ENCODE assay signal across 12 cellular contexts in the genomic region with DNA sequence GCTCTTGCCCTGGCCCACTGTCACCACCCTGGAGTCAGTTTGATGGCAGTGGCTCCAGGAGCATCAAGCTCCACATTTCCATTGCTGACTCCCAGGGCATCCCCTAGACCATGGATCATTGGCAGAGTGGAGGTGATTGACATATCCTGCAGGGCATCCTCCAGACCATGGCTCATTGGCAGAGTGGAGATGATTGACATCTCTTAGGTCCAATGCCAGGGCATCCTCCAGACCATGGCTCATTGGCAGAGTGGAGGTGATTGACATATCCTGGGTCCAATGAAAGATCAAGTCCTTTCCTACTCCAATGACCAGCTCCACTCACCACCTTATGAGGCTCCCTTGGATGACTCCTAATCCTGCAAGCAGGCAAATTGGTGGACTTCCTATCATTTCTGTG.
DNase-seq lines count a peak whose midpoint lies in the region; ATAC-seq, FAIRE-seq and TF ChIP-seq lines count a peak whose summit lies in the region.
"Had no signal": no experiment of that assay in that cellular context is flagged by ENCODE, and none has a peak within 500 bp of the region (broad histone marks: within the 10 kb centered on the region; RNA-seq: fewer than 3 reads in every experiment).

No MANE protein-coding gene starts in this region.

- H3K9me3 ChIP-seq in GM12878 (replicated peaks; ENCODE audit: control insufficient read depth, insufficient read depth, low read length) = no peaks in the 10 kb centered on the region
- H3K9me3 ChIP-seq in prostate gland = no peaks in the 10 kb centered on the region

- no peak overlapping the region for H3K27ac ChIP-seq in GM12878 (ENCODE audit: control insufficient read depth, insufficient read depth)
- no peak overlapping the region for H3K27ac ChIP-seq in prostate gland
- H3K27ac ChIP-seq: 22Rv1 had no signal

- TF ChIP-seq CTCF in GM12878 (IDR thresholded peaks at IDR 0.05 in 2 of 3, conservative IDR thresholded peaks at IDR 0.05 in 1 of 3; ENCODE audit: control insufficient read depth in 2 of 3, extremely low read depth in 1 of 3, insufficient read depth in 1 of 3, low read depth in 3 of 3, low read length in 3 of 3) (no peak), prostate gland (IDR thresholded peaks at IDR 0.05) (no peak)

- peak; percentile 27; the same call in 1 of the 3 replicates for ATAC-seq in GM12878
- ATAC-seq in GM19023 (IDR thresholded peaks at IDR 0.05; ENCODE audit: unreplicated experiment) = no peak

- intact Hi-C loops in GM12878 (cut with micrococcal nuclease; ENCODE audit: unreplicated experiment) (no loop called here), prostate gland (cut with DNase I) (no loop called here)

- no peaks in the 10 kb centered on the region for H3K79me2 ChIP-seq in GM12878 (ENCODE audit: control insufficient read depth, insufficient read depth, low read length)

- H3K27me3 ChIP-seq in GM12878 (replicated peaks in 1 of 2; ENCODE audit: control insufficient read depth in 2 of 2, insufficient read depth in 2 of 2, low read length in 1 of 2) = peaks cover 0 to 10% of the 10 kb centered on the region in 2 experiments; a peak in 3 of 4 replicates
- no peaks in the 10 kb centered on the region for H3K27me3 ChIP-seq in prostate gland (replicated peaks; ENCODE audit: insufficient read depth)

- H2AFZ ChIP-seq in GM12878 (ENCODE audit: control insufficient read depth, low read depth, low read length) = no peak overlapping the region

- POLR2A ChIA-PET in GM12878 (lab: Charles Lee) = no interaction called here

- peak; percentile 17 for DNase-seq in DMS 273 (lab: John Stamatoyannopoulos, UW; ENCODE audit: unreplicated experiment)
- DNase-seq in DMS 273 treated with DMSO at 0.1 percent for 48 hours (lab: John Stamatoyannopoulos, UW) = no peak
- peak; percentile 54 for DNase-seq in LHCN-M2 (ENCODE audit: low read depth)
- peak; percentile 12 for DNase-seq in GM12878 (ENCODE audit: low read depth, low spot score)
- peak; percentile 81 for DNase-seq in iris pigment epithelial cell (ENCODE audit: low read depth)
- no peak for DNase-seq in retina
- DNase-seq in prostate gland (ENCODE audit: low spot score) = no peak
- DNase-seq: amygdala, NCI-H1417 treated with DMSO at 0.1 percent for 48 hours, RPMI8226 had no signal

- no peak overlapping the region for H3K4me2 ChIP-seq in GM12878 (ENCODE audit: control insufficient read depth, insufficient read depth)

- in situ Hi-C loops in GM12878 (cut with MboI) = no loop called here

- no peaks in the 10 kb centered on the region; the same call in 1 of the 2 replicates for H4K20me1 ChIP-seq in GM12878 (ENCODE audit: control insufficient read depth, insufficient read depth)

- H3K36me3 ChIP-seq in GM12878 (ENCODE audit: control insufficient read depth in 2 of 2, insufficient read depth in 2 of 2, low read length in 1 of 2) (no peaks in the 10 kb centered on the region), prostate gland (no peaks in the 10 kb centered on the region)

- TF ChIP-seq EP300 in GM12878 (IDR thresholded peaks at IDR 0.05; ENCODE audit: borderline replicate concordance in 1 of 2, control insufficient read depth in 1 of 2, low read depth in 2 of 2, low read length in 2 of 2) = no peak

- FAIRE-seq in GM12878 (lab: Jason Lieb, UNC) = no peak

- SMC1A ChIA-PET in GM12878 (lab: Charles Lee; ENCODE audit: uncharacterized antibody, unreplicated experiment) = interaction anchor here (0.9 kb wide), 1 partner anchor 12 kb away, joined by 3 read pairs; no protein-coding TSS in a partner anchor

- BruUV-seq in GM12878 (replicated peaks; lab: Mats Ljungman, UMichigan) = no TSS peak

- TF ChIP-seq RAD21 in GM12878 (IDR thresholded peaks at IDR 0.05; ENCODE audit: insufficient read depth, low read depth, low read length) = no peak

- H3K4me3 ChIP-seq in GM12878 (no peak overlapping the region), prostate gland (no peak overlapping the region)

- TF ChIP-seq POLR2A in GM12878 (IDR thresholded peaks at IDR 0.05; ENCODE audit: low read depth, low read length) = no peak
- TF ChIP-seq POLR2A in prostate gland (IDR thresholded peaks at IDR 0.05) = no peak

- no peaks in the 10 kb centered on the region for H3K4me1 ChIP-seq in GM12878 (ENCODE audit: control insufficient read depth, insufficient read depth, low read length)
- H3K4me1 ChIP-seq in prostate gland (replicated peaks) = no peaks in the 10 kb centered on the region

- RAD21 ChIA-PET in GM12878 (lab: Charles Lee; ENCODE audit: unreplicated experiment) = no interaction called here

- CTCF ChIA-PET in GM12878 (lab: Yijun Ruan, JAX) = no interaction called here

- H3K9ac ChIP-seq in GM12878 (ENCODE audit: control insufficient read depth, insufficient read depth, low read length) = no peak overlapping the region

TF ChIP-seq in GM12878, 131 proteins besides CTCF, POLR2A, EP300 and RAD21:
- TF ChIP-seq, protein P1, sequence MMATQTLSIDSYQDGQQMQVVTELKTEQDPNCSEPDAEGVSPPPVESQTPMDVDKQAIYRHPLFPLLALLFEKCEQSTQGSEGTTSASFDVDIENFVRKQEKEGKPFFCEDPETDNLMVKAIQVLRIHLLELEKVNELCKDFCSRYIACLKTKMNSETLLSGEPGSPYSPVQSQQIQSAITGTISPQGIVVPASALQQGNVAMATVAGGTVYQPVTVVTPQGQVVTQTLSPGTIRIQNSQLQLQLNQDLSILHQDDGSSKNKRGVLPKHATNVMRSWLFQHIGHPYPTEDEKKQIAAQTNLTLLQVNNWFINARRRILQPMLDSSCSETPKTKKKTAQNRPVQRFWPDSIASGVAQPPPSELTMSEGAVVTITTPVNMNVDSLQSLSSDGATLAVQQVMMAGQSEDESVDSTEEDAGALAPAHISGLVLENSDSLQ (IDR thresholded peaks at IDR 0.05) = peak; percentile 90
- TF ChIP-seq, protein P2, sequence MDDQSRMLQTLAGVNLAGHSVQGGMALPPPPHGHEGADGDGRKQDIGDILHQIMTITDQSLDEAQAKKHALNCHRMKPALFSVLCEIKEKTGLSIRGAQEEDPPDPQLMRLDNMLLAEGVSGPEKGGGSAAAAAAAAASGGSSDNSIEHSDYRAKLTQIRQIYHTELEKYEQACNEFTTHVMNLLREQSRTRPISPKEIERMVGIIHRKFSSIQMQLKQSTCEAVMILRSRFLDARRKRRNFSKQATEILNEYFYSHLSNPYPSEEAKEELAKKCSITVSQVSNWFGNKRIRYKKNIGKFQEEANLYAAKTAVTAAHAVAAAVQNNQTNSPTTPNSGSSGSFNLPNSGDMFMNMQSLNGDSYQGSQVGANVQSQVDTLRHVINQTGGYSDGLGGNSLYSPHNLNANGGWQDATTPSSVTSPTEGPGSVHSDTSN (IDR thresholded peaks at IDR 0.05; ENCODE audit: insufficient replicate concordance, low read depth, low read length) = peak; percentile 74
- TF ChIP-seq CUX1 (IDR thresholded peaks at IDR 0.05; ENCODE audit: insufficient replicate concordance, low read depth, low read length) (no peak), SP1 (IDR thresholded peaks at IDR 0.05; ENCODE audit: low read depth, low read length) (peak; percentile 64)

Comparison
In these comparisons a context has a peak if more than half of its experiments do, and no peak if none do; other contexts are left out.
1. DNase-seq: peak in DMS 273 (single experiment), LHCN-M2 (single experiment), GM12878 (single experiment) and iris pigment epithelial cell (single experiment); none in DMS 273 treated with DMSO at 0.1 percent for 48 hours (single experiment), retina (single experiment) and prostate gland (single experiment).